Comparison of ENCODE assay signal across 18 cellular contexts in genomic region chr5:117380316-117380715, GRCh38.
A peak's percentile ranks its signal among the peaks of the same experiment; 100 is the strongest.
DNase-seq lines count a peak whose midpoint lies in the region; ATAC-seq lines count a peak whose summit lies in the region.
"Had no signal": no experiment of that assay in that cellular context is flagged by ENCODE, and none has a peak within 500 bp of the region (broad histone marks: within the 10 kb centered on the region; RNA-seq: fewer than 3 reads in every experiment).

No MANE protein-coding gene starts in this region.

- H3K36me3 ChIP-seq in SJCRH30 (no peaks in the 10 kb centered on the region), GM23248 (ENCODE audit: low read depth) (no peaks in the 10 kb centered on the region)
- H3K36me3 ChIP-seq: BLaER1 treated with 17β-estradiol and CSF1 and Interleukin-3, amounts not matched to agents 10 nM and 100 nM had no signal

- no peak overlapping the region for H3K4me2 ChIP-seq in GM23248 (ENCODE audit: unreplicated experiment)
- H3K4me2 ChIP-seq: BLaER1 treated with 17β-estradiol and CSF1 and Interleukin-3, amounts not matched to agents 10 nM and 100 nM had no signal

- no peaks in the 10 kb centered on the region for H3K9me2 ChIP-seq in GM23248 (ENCODE audit: insufficient read depth)

- no peaks in the 10 kb centered on the region for H3F3A ChIP-seq in GM23248 (ENCODE audit: insufficient read depth)

- in situ Hi-C loops in GM23248 (cut with MboI), result no loop called here

- H3K27ac ChIP-seq in SJCRH30 (peak overlapping the region; percentile 65), GM23248 (no peak overlapping the region)
- H3K27ac ChIP-seq: BLaER1 treated with 17β-estradiol and CSF1 and Interleukin-3, amounts not matched to agents 10 nM and 100 nM had no signal

- H3K79me2 ChIP-seq in GM23248 (ENCODE audit: insufficient read depth), result no peaks in the 10 kb centered on the region

- H3K9me3 ChIP-seq in SJCRH30 (replicated peaks) (no peaks in the 10 kb centered on the region), GM23248 (ENCODE audit: low read depth) (no peaks in the 10 kb centered on the region)
- H3K9me3 ChIP-seq: BLaER1 treated with 17β-estradiol and CSF1 and Interleukin-3, amounts not matched to agents 10 nM and 100 nM had no signal

- H3K4me3 ChIP-seq in SJCRH30, result no peak overlapping the region
- H3K4me3 ChIP-seq in GM23248, result no peak overlapping the region
- H3K4me3 ChIP-seq: BLaER1 treated with 17β-estradiol and CSF1 and Interleukin-3, amounts not matched to agents 10 nM and 100 nM had no signal

- H3K4me1 ChIP-seq in SJCRH30 (peaks cover 20% of the 10 kb centered on the region), GM23248 (ENCODE audit: insufficient read depth) (no peaks in the 10 kb centered on the region)
- H3K4me1 ChIP-seq: BLaER1 treated with 17β-estradiol and CSF1 and Interleukin-3, amounts not matched to agents 10 nM and 100 nM had no signal

- no peak overlapping the region for H3K9ac ChIP-seq in GM23248
- H3K9ac ChIP-seq: BLaER1 treated with 17β-estradiol and CSF1 and Interleukin-3, amounts not matched to agents 10 nM and 100 nM had no signal

- no peak for ATAC-seq in HG03571 (IDR thresholded peaks at IDR 0.05; ENCODE audit: unreplicated experiment)
- ATAC-seq: HCT116 had no signal

- H4K20me1 ChIP-seq in GM23248 (ENCODE audit: insufficient read depth), result no peaks in the 10 kb centered on the region
- H4K20me1 ChIP-seq: BLaER1 treated with 17β-estradiol and CSF1 and Interleukin-3, amounts not matched to agents 10 nM and 100 nM had no signal

- no peaks in the 10 kb centered on the region for H3K27me3 ChIP-seq in SJCRH30
- H3K27me3 ChIP-seq in GM23248 (replicated peaks; ENCODE audit: insufficient read depth), result no peaks in the 10 kb centered on the region
- H3K27me3 ChIP-seq: BLaER1 treated with 17β-estradiol and CSF1 and Interleukin-3, amounts not matched to agents 10 nM and 100 nM had no signal

- DNase-seq in DMS 273 treated with DMSO at 0.1 percent for 48 hours (lab: John Stamatoyannopoulos, UW) (peak; percentile 89), NCI-H1694 treated with DMSO at 0.1 percent for 48 hours (lab: John Stamatoyannopoulos, UW) (peak; percentile 41), SJCRH30 (no peak), pons (ENCODE audit: low spot score) (peak; percentile 11), medulla oblongata (ENCODE audit: extremely low spot score) (no peak), GM23248 (no peak)
- DNase-seq: ACHN; Calu3; CD4-positive, CD25-positive, alpha-beta regulatory T cell; DMS153; DMS79 treated with DMSO at 0.1 percent for 48 hours; EL; GDM1; IMR-90; KBM-7 had no signal

- H2AFZ ChIP-seq in GM23248, result no peak overlapping the region

Comparison
In these comparisons a context has a peak if more than half of its experiments do, and no peak if none do; other contexts are left out.
1. DNase-seq: peak in DMS 273 treated with DMSO at 0.1 percent for 48 hours (single experiment), NCI-H1694 treated with DMSO at 0.1 percent for 48 hours (single experiment) and pons (single experiment); none in SJCRH30 (0 of 2), medulla oblongata (single experiment) and GM23248 (single experiment).